Comparison of ENCODE assay signal across 8 cellular contexts in genomic region chr2:148644885-148645134, GRCh38. TPM values are rescaled to one million over a fixed set of nuclear protein-coding genes. Genes with fewer than 3 reads are reported as not detected.
DNase-seq lines count a peak whose midpoint lies in the region; ATAC-seq and TF ChIP-seq lines count a peak whose summit lies in the region.

No MANE protein-coding gene starts in this region.

- TF ChIP-seq CTCF in HFF-Myc (IDR thresholded peaks at IDR 0.05; ENCODE audit: low read depth, low read length, missing control alignments), result no peak
- TF ChIP-seq CTCF in OCI-LY7 (conservative IDR thresholded peaks at IDR 0.05; ENCODE audit: low read length), result no peak
- no peak for TF ChIP-seq CTCF in epithelial cell of proximal tubule (conservative IDR thresholded peaks at IDR 0.05; ENCODE audit: low read depth, low read length)
- TF ChIP-seq CTCF in neutrophil (IDR thresholded peaks at IDR 0.05), result no peak

- peak; percentile 12 for ATAC-seq in GM18508 (IDR thresholded peaks at IDR 0.05; ENCODE audit: insufficient read depth, unreplicated experiment)

- CTCF ChIA-PET in OCI-LY7 (lab: Charles Lee; ENCODE audit: unreplicated experiment), result interaction anchor here (0.5 kb wide), 1 partner anchor 866 kb away, joined by 3 read pairs; no protein-coding TSS in a partner anchor

- no peak for DNase-seq in HFF-Myc (ENCODE audit: extremely low read depth, low read depth)
- DNase-seq in OCI-LY7 (ENCODE audit: low spot score), result no peak
- DNase-seq in epithelial cell of proximal tubule (ENCODE audit: low read depth), result no peak
- no peak for DNase-seq in NCI-H2029 treated with DMSO at 0.1 percent for 48 hours (lab: John Stamatoyannopoulos, UW)
- DNase-seq in NCI-H2029 (lab: John Stamatoyannopoulos, UW), result no peak
- no peak for DNase-seq in DMS53 treated with DMSO at 0.1 percent for 48 hours (lab: John Stamatoyannopoulos, UW; ENCODE audit: unreplicated experiment)

- peaks cover 45% of the 10 kb centered on the region for H3K79me2 ChIP-seq in OCI-LY7 (ENCODE audit: insufficient read depth, low read depth, low read length)

- H4K20me1 ChIP-seq in OCI-LY7 (ENCODE audit: insufficient read depth, low read length), result peaks cover 8% of the 10 kb centered on the region

- peak overlapping the region; percentile 88 for H3K4me3 ChIP-seq in HFF-Myc (replicated peaks; ENCODE audit: low read depth, low read length)
- H3K4me3 ChIP-seq in OCI-LY7 (ENCODE audit: low read depth, low read length, poor library complexity, severe bottlenecking), result peak overlapping the region; percentile 90
- H3K4me3 ChIP-seq in epithelial cell of proximal tubule (ENCODE audit: low read depth, low read length), result peak overlapping the region; percentile 80
- H3K4me3 ChIP-seq in neutrophil (ENCODE audit: low read depth in 1 of 2, low read length in 1 of 2), result peak overlapping the region; percentile 92 to 96

- H3K36me3 ChIP-seq in OCI-LY7 (ENCODE audit: insufficient read depth, low read length), result no peaks in the 10 kb centered on the region
- no peaks in the 10 kb centered on the region for H3K36me3 ChIP-seq in neutrophil

- no TSS peak for BruUV-seq in OCI-LY7 (replicated peaks; lab: Mats Ljungman, UMichigan)

- POLR2A ChIA-PET in OCI-LY7 (lab: Charles Lee), result interaction anchor here (0.7 to 1.9 kb wide), 4 partner anchors 13 to 87 kb away, joined by 3 to 18 read pairs (median 6); no protein-coding TSS in a partner anchor

- H3K27ac ChIP-seq in OCI-LY7 (ENCODE audit: low read depth, low read length, poor library complexity, severe bottlenecking), result peak overlapping the region; percentile 66
- H3K27ac ChIP-seq in neutrophil, result peak overlapping the region; percentile 98

- H3K27me3 ChIP-seq in neutrophil, result no peaks in the 10 kb centered on the region

- peaks cover 13% of the 10 kb centered on the region for H3K4me1 ChIP-seq in OCI-LY7 (ENCODE audit: insufficient read depth, low read length, poor library complexity, severe bottlenecking)
- H3K4me1 ChIP-seq in neutrophil (ENCODE audit: control insufficient read depth in 1 of 2, insufficient read depth in 1 of 2, low read depth in 1 of 2, low read length in 1 of 2), result peaks cover 25 to 31% of the 10 kb centered on the region in 2 experiments

- no peaks in the 10 kb centered on the region for H3K9me2 ChIP-seq in OCI-LY7 (ENCODE audit: insufficient read depth, low read length)

- peak overlapping the region; percentile 96; the same call in 1 of the 2 replicates for H3K4me2 ChIP-seq in OCI-LY7 (ENCODE audit: low read length)

- intact Hi-C loops in OCI-LY7 (cut with micrococcal nuclease; ENCODE audit: unreplicated experiment), result loop anchor here (1.0 to 10.0 kb wide), 4 partner anchors 230 to 940 kb away; partner anchors contain the start of genes KIF5C, MMADHC and ORC4

- H2AFZ ChIP-seq in OCI-LY7 (ENCODE audit: low read length), result 0 out of 2 replicates have a peak overlapping the region, but pooled peaks have one; percentile 46

- no peaks in the 10 kb centered on the region for H3K9me3 ChIP-seq in OCI-LY7 (ENCODE audit: low read length)
- H3K9me3 ChIP-seq in neutrophil, result no peaks in the 10 kb centered on the region

RNA-seq across cellular contexts. Expression of gene EPC2, which starts 0.3 kb away (rescaled TPM):
- total RNA-seq in OCI-LY7 (2014; rRNA removed; shearing (Covaris generic)), result 12.8 and 14.9 TPM in 2 replicates
- 26.3 and 30.8 TPM in 2 replicates for total RNA-seq in OCI-LY7 (2022)
- total RNA-seq in epithelial cell of proximal tubule, result 11.7 and 15.3 TPM in 2 replicates
